ENCODE assay signal across 8 cellular contexts in the genomic region with DNA sequence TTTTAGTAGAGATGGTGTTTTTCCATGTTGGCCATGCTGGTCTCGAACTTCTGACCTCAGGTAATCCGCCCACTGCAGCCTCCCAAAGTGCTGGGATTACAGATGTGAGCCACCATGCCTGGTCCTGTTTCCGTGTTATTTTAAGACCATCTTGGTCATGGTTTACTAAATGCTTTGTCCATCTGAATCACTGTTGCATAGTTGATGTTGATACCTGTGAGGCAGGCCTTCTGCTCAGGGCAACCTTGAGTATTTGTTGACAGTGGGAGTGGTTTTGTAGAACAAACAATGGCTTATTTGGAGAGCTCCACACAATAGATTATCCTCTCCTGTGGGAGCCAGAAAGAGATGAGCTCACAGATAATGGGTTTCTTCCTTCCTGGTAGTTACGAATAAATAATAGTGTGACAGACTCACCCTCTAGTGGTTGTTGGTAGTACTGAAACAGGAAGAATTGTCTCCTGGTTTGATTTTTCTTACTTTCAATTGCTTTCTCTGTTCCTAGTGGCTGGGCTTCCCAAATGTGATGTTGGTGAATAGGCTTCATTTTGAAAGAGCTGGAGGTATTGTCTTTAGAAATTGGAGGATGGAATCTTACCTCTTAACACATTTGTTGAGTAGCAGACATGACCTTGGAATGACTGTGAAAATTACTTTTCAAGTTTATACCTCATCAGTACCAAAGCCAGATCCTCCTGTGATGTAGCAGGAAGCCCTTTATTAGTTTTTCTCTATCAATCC. TPM values are rescaled to one million over a fixed set of nuclear protein-coding genes. Genes with fewer than 3 reads are reported as not detected.
A peak's percentile ranks its signal among the peaks of the same experiment; 100 is the strongest.
DNase-seq lines count a peak whose midpoint lies in the region; ATAC-seq and TF ChIP-seq lines count a peak whose summit lies in the region.

No MANE protein-coding gene starts in this region.

- peaks cover 30% of the 10 kb centered on the region for H3K36me3 Mint-ChIP-seq in activated CD8-positive, alpha-beta T cell treated with anti-CD3 and anti-CD28 coated beads, Interleukin-2, amount 10 ng/mL, durations not matched to agents 7 days and 5 days (ENCODE audit: low read depth)

- H3K27ac Mint-ChIP-seq in activated CD8-positive, alpha-beta T cell treated with anti-CD3 and anti-CD28 coated beads, Interleukin-2, amount 10 ng/mL, durations not matched to agents 7 days and 5 days: peak overlapping the region; percentile 70

- H3K9me3 ChIP-seq in neutrophil: no peaks in the 10 kb centered on the region

- POLR2A ChIA-PET in activated CD8-positive, alpha-beta T cell treated with anti-CD3 and anti-CD28 coated beads, Interleukin-2, amount 10 ng/mL, durations not matched to agents 7 days and 5 days (lab: Charles Lee): interaction anchor here (0.6 to 3.0 kb wide), 6 partner anchors 9 to 161 kb away, joined by 3 to 28 read pairs (median 4); a partner anchor contains a TSS

- no peak overlapping the region for H3K4me3 ChIP-seq in fibroblast of villous mesenchyme (ENCODE audit: low read depth, low read length)
- H3K4me3 ChIP-seq in neutrophil (ENCODE audit: low read depth in 1 of 2, low read length in 1 of 2): no peak overlapping the region

- peak; percentile 86 for ATAC-seq in HG03280 (IDR thresholded peaks at IDR 0.05; ENCODE audit: unreplicated experiment)
- ATAC-seq in activated CD8-positive, alpha-beta T cell treated with anti-CD3 and anti-CD28 coated beads, Interleukin-2, amount 10 ng/mL, durations not matched to agents 7 days and 5 days: peak; percentile 90

- H3K4me3 Mint-ChIP-seq in activated CD8-positive, alpha-beta T cell treated with anti-CD3 and anti-CD28 coated beads, Interleukin-2, amount 10 ng/mL, durations not matched to agents 7 days and 5 days: peak overlapping the region; percentile 20

- H3K36me3 ChIP-seq in neutrophil: peaks cover 12% of the 10 kb centered on the region

- peak overlapping the region; percentile 24 for H3K27ac ChIP-seq in neutrophil

- no peaks in the 10 kb centered on the region for H3K9me3 Mint-ChIP-seq in activated CD8-positive, alpha-beta T cell treated with anti-CD3 and anti-CD28 coated beads, Interleukin-2, amount 10 ng/mL, durations not matched to agents 7 days and 5 days (ENCODE audit: insufficient read depth)

- H3K27me3 Mint-ChIP-seq in activated CD8-positive, alpha-beta T cell treated with anti-CD3 and anti-CD28 coated beads, Interleukin-2, amount 10 ng/mL, durations not matched to agents 7 days and 5 days (ENCODE audit: low read depth): no peaks in the 10 kb centered on the region

- TF ChIP-seq CTCF in fibroblast of villous mesenchyme (IDR thresholded peaks at IDR 0.05; ENCODE audit: insufficient read depth, low read depth, low read length) (peak; percentile 91), neutrophil (IDR thresholded peaks at IDR 0.05) (peak; percentile 86)

- DNase-seq in DMS 273 treated with DMSO at 0.1 percent for 48 hours (lab: John Stamatoyannopoulos, UW) (peak; percentile 7), GM19240 (ENCODE audit: insufficient read length, low spot score) (peak; percentile 60), NCI-H2227 treated with DMSO at 0.1 percent for 48 hours (lab: John Stamatoyannopoulos, UW) (peak; percentile 87), fibroblast of villous mesenchyme (ENCODE audit: low read depth) (peak; percentile 78), occipital lobe (lab: John Stamatoyannopoulos, UW) (no peak)
- peak; percentile 40 for DNase-seq in activated CD8-positive, alpha-beta T cell treated with anti-CD3 and anti-CD28 coated beads, Interleukin-2, amount 10 ng/mL, durations not matched to agents 7 days and 5 days

- H3K4me1 ChIP-seq in neutrophil (ENCODE audit: control insufficient read depth in 1 of 2, insufficient read depth in 1 of 2, low read depth in 1 of 2, low read length in 1 of 2): peaks cover 19 to 20% of the 10 kb centered on the region in 2 experiments

- H3K4me1 Mint-ChIP-seq in activated CD8-positive, alpha-beta T cell treated with anti-CD3 and anti-CD28 coated beads, Interleukin-2, amount 10 ng/mL, durations not matched to agents 7 days and 5 days (ENCODE audit: low read depth): peaks cover 41% of the 10 kb centered on the region

- CTCF ChIA-PET in activated CD8-positive, alpha-beta T cell treated with anti-CD3 and anti-CD28 coated beads, Interleukin-2, amount 10 ng/mL, durations not matched to agents 7 days and 5 days (lab: Charles Lee): interaction anchor here (0.6 to 5.8 kb wide), 63 partner anchors 9 to 1258 kb away, joined by 3 to 113 read pairs (median 7); a partner anchor contains a TSS

- no peaks in the 10 kb centered on the region for H3K27me3 ChIP-seq in neutrophil

RNA-seq across cellular contexts. Expression of a gene that starts 39.0 kb away (rescaled TPM):
- 1 to 10 TPM; 6.8 to 8.4 TPM for total RNA-seq in activated CD8-positive, alpha-beta T cell treated with anti-CD3 and anti-CD28 coated beads, Interleukin-2, amount 10 ng/mL, durations not matched to agents 7 days and 5 days
- total RNA-seq in fibroblast of villous mesenchyme (153 and 199 TPM in 2 replicates), occipital lobe (122 TPM)

RNA-seq across cellular contexts. Expression of a gene that starts 49.0 kb away (rescaled TPM):
- total RNA-seq in activated CD8-positive, alpha-beta T cell treated with anti-CD3 and anti-CD28 coated beads, Interleukin-2, amount 10 ng/mL, durations not matched to agents 7 days and 5 days: not detected
- total RNA-seq in fibroblast of villous mesenchyme: not detected in 2 replicates
- total RNA-seq in occipital lobe: not detected

RNA-seq across cellular contexts. Expression of a gene that starts 59.3 kb away (rescaled TPM):
- 100 to 1,000 TPM; 204 to 210 TPM for total RNA-seq in activated CD8-positive, alpha-beta T cell treated with anti-CD3 and anti-CD28 coated beads, Interleukin-2, amount 10 ng/mL, durations not matched to agents 7 days and 5 days
- total RNA-seq in fibroblast of villous mesenchyme (66.9 and 68.9 TPM in 2 replicates), occipital lobe (48.5 TPM)

Comparison
In these comparisons a context has a peak if more than half of its experiments do, and no peak if none do; other contexts are left out.
1. RNA of a gene that starts 39.0 kb away (total RNA-seq): 153 to 199 TPM in fibroblast of villous mesenchyme and 122 TPM in occipital lobe (single experiment); 6.8 to 8.4 TPM in activated CD8-positive, alpha-beta T cell treated with anti-CD3 and anti-CD28 coated beads, Interleukin-2, amount 10 ng/mL, durations not matched to agents 7 days and 5 days; every median in the first group is over 10 times any median in the second.